Comparison of ENCODE assay signal across 24 cellular contexts in genomic region chr4:48570646-48571220, GRCh38.
DNase-seq lines count a peak whose midpoint lies in the region; ATAC-seq and TF ChIP-seq lines count a peak whose summit lies in the region.
"Had no signal": no experiment of that assay in that cellular context is flagged by ENCODE, and none has a peak within 500 bp of the region (broad histone marks: within the 10 kb centered on the region; RNA-seq: fewer than 3 reads in every experiment).

No MANE protein-coding gene starts in this region.

- ATAC-seq in IMR-90 (ENCODE audit: low read depth), result peak; percentile 94
- ATAC-seq: stimulated activated memory B cell treated with anti-CD40 and anti-IgM and Interleukin-4, amounts not matched to agents 10 μg/mL and 1 μg/mL and 100 μg/mL, for 72 hours had no signal

- TF ChIP-seq CTCF in BJ (IDR thresholded peaks at IDR 0.05; ENCODE audit: insufficient read depth, low read depth, low read length) (no peak), IMR-90 (conservative IDR thresholded peaks at IDR 0.05; ENCODE audit: low read depth, low read length) (no peak), mammary epithelial cell (conservative IDR thresholded peaks at IDR 0.05 in 1 of 2, IDR thresholded peaks at IDR 0.05 in 1 of 2; ENCODE audit: extremely low read depth in 1 of 2, insufficient read depth in 1 of 2, low read depth in 1 of 2, low read length in 2 of 2) (no peak), endodermal cell (conservative IDR thresholded peaks at IDR 0.05) (no peak), testis (IDR thresholded peaks at IDR 0.05) (no peak)

- H3K79me2 ChIP-seq in mammary epithelial cell (ENCODE audit: insufficient read depth, low read length), result no peaks in the 10 kb centered on the region

- H3K4me2 ChIP-seq in IMR-90 (ENCODE audit: low read depth, low read length) (no peak overlapping the region), mammary epithelial cell (ENCODE audit: insufficient read depth, low read depth, low read length) (no peak overlapping the region)
- H3K4me2 ChIP-seq: KMS-11 had no signal

- no peak overlapping the region for H3K9ac ChIP-seq in IMR-90 (ENCODE audit: low read depth, low read length)
- H3K9ac ChIP-seq in mammary epithelial cell (ENCODE audit: insufficient read depth, low read length), result no peak overlapping the region
- no peak overlapping the region for H3K9ac ChIP-seq in endodermal cell (ENCODE audit: extremely low read depth, low read length, poor library complexity, severe bottlenecking)
- H3K9ac ChIP-seq: KMS-11 had no signal

- no peak overlapping the region for H3K23ac ChIP-seq in IMR-90 (ENCODE audit: low read depth, low read length)

- no TSS peak for BruUV-seq in IMR-90 (replicated peaks; lab: Mats Ljungman, UMichigan)
- BruUV-seq in mammary epithelial cell (replicated peaks; lab: Mats Ljungman, UMichigan), result no TSS peak

- POLR2A ChIA-PET in BJ (lab: Charles Lee), result no interaction called here
- POLR2A ChIA-PET in IMR-90 (lab: Charles Lee; ENCODE audit: unreplicated experiment), result no interaction called here

- H2AFZ ChIP-seq in IMR-90 (replicated peaks; ENCODE audit: low read length, poor library complexity) (no peak overlapping the region), mammary epithelial cell (ENCODE audit: low read depth, low read length) (no peak overlapping the region)

- no peak overlapping the region for H3K14ac ChIP-seq in IMR-90 (replicated peaks; ENCODE audit: low read depth, low read length)

- WGBS in IMR-90 (ENCODE audit: extremely low coverage in 2 of 2, insufficient read length in 1 of 2), 2 experiments, result no CpG with 5 or more reads among the region's 9 CpGs
- WGBS in mammary epithelial cell (ENCODE audit: low coverage, missing lambda C conversion rate), result 98% methylated on average over 9 of the region's 9 CpGs
- WGBS in endodermal cell (ENCODE audit: insufficient coverage in 1 of 2, insufficient read length in 1 of 2), 2 experiments, result 93 to 95% methylated on average over 2 to 9 of the region's 9 CpGs
- 91 to 94% methylated on average over 9 of the region's 9 CpGs for WGBS in testis, 2 donors

- H4K8ac ChIP-seq in IMR-90 (ENCODE audit: low read depth in 2 of 2, low read length in 2 of 2), result no peak overlapping the region

- TF ChIP-seq POLR2A in IMR-90 (IDR thresholded peaks at IDR 0.05; ENCODE audit: low read depth, low read length) (no peak), testis (IDR thresholded peaks at IDR 0.05) (no peak)

- dilution Hi-C loops in IMR-90 (cut with HindIII; ENCODE audit: low sequenced_read_pairs, unreplicated experiment) (no loop called here), mammary epithelial cell (cut with HindIII; ENCODE audit: low sequenced_read_pairs) (no loop called here)

- H2BK15ac ChIP-seq in IMR-90 (ENCODE audit: low read depth, low read length), result no peak overlapping the region

- H3K79me1 ChIP-seq in IMR-90 (ENCODE audit: low read depth in 1 of 2, low read length in 2 of 2), result peaks cover 0 to 2% of the 10 kb centered on the region in 2 experiments; a peak in 1 of 4 replicates

- H3K4me3 ChIP-seq in BJ (ENCODE audit: low read depth, low read length) (no peak overlapping the region), IMR-90 (ENCODE audit: insufficient read depth, low read depth, low read length) (no peak overlapping the region), mammary epithelial cell (replicated peaks in 1 of 3; ENCODE audit: insufficient read depth in 1 of 3, low read depth in 2 of 3, low read length in 3 of 3) (no peak overlapping the region), endodermal cell (ENCODE audit: low read length) (no peak overlapping the region), testis (no peak overlapping the region)
- H3K4me3 ChIP-seq: vagina had no signal

- no peak overlapping the region for H2BK120ac ChIP-seq in IMR-90 (ENCODE audit: low read depth, low read length)

- H2BK20ac ChIP-seq in IMR-90 (ENCODE audit: low read depth, low read length), result no peak overlapping the region

- no peaks in the 10 kb centered on the region for H3K9me1 ChIP-seq in IMR-90 (ENCODE audit: insufficient read depth, low read length)

- no peak overlapping the region for H3K18ac ChIP-seq in IMR-90 (ENCODE audit: low read depth, low read length)

- H2AK9ac ChIP-seq in IMR-90 (replicated peaks; ENCODE audit: low read depth, low read length, poor library complexity), result no peak overlapping the region

- DNase-seq in BJ (ENCODE audit: low read depth) (peak; percentile 47), IMR-90 (peak; percentile 76), mammary epithelial cell (peak; percentile 38), myocyte (ENCODE audit: low read depth) (peak; percentile 23), endodermal cell (no peak), AML-193 (lab: John Stamatoyannopoulos, UW) (no peak), NCI-H526 treated with DMSO at 0.1 percent for 48 hours (lab: John Stamatoyannopoulos, UW) (no peak), testis (no peak)
- DNase-seq: CD8-positive, alpha-beta memory T cell; effector memory CD4-positive, alpha-beta T cell; GDM1; head of caudate nucleus; left cardiac atrium; naive B cell; NCI-H2029 treated with DMSO at 0.1 percent for 48 hours; NCI-H748 treated with DMSO at 0.1 percent for 48 hours; Right ventricle myocardium superior; stimulated activated CD4-positive, alpha-beta T cell treated with anti-CD3 and anti-CD28 coated beads, Interleukin-4, amount 100 ng/mL, for 24 hours had no signal

- no peak for TF ChIP-seq RAD21 in IMR-90 (IDR thresholded peaks at IDR 0.05; ENCODE audit: low read length)

- no peak overlapping the region for H3K56ac ChIP-seq in IMR-90 (ENCODE audit: extremely low read depth, insufficient read depth, low read length)

- no peaks in the 10 kb centered on the region for H3K27me3 ChIP-seq in BJ (ENCODE audit: control insufficient read depth, insufficient read depth, low read length)
- H3K27me3 ChIP-seq in IMR-90 (ENCODE audit: control insufficient read depth, insufficient read depth, low read length), result no peaks in the 10 kb centered on the region
- no peaks in the 10 kb centered on the region for H3K27me3 ChIP-seq in mammary epithelial cell (ENCODE audit: insufficient read depth, low read length)
- no peaks in the 10 kb centered on the region for H3K27me3 ChIP-seq in endodermal cell (ENCODE audit: control insufficient read depth, insufficient read depth, low read length, poor library complexity, severe bottlenecking)
- H3K27me3 ChIP-seq in testis, result no peaks in the 10 kb centered on the region
- H3K27me3 ChIP-seq: vagina had no signal

- no peaks in the 10 kb centered on the region for H3K9me3 Mint-ChIP-seq in endodermal cell
- H3K9me3 Mint-ChIP-seq: activated T-helper 2 cell treated with anti-CD3 and anti-CD28 coated beads, Interferon-gamma antibody, Interleukin-2, Interleukin-4, amounts not matched to agents 10 μg/mL and 5 μg/mL and 100 μg/mL, durations not matched to agents 14 hours and 24 hours and 36 hours; brain; CD8-positive, alpha-beta memory T cell; naive B cell; stimulated activated memory B cell treated with anti-CD40 and anti-IgM and Interleukin-4, amounts not matched to agents 10 μg/mL and 1 μg/mL and 100 μg/mL, for 72 hours; T-helper 2 cell treated with Interferon-gamma antibody and Interleukin-4, amounts not matched to agents 5 μg/mL and 100 μg/mL, for 36 hours had no signal

- no peak overlapping the region for H3K4ac ChIP-seq in IMR-90 (ENCODE audit: low read depth, low read length)

- H4K5ac ChIP-seq in IMR-90 (ENCODE audit: low read depth, low read length), result no peak overlapping the region

- CTCF ChIA-PET in BJ (lab: Yijun Ruan, JAX) (interaction anchor here (0.7 to 1.1 kb wide), 2 partner anchors 26 to 392 kb away, joined by 3 to 5 read pairs; no protein-coding TSS in a partner anchor), IMR-90 (lab: Yijun Ruan, JAX) (no interaction called here), mammary epithelial cell (lab: Charles Lee; ENCODE audit: low non-redundant PET) (interaction anchor here (0.6 kb wide), 1 partner anchor 124 kb away, joined by 13 read pairs; no protein-coding TSS in a partner anchor)

- H3K4me1 Mint-ChIP-seq in endodermal cell, result no peaks in the 10 kb centered on the region
- H3K4me1 Mint-ChIP-seq: brain; CD8-positive, alpha-beta memory T cell had no signal

- H3K36me3 Mint-ChIP-seq in endodermal cell (ENCODE audit: low read depth), result peaks cover 66% of the 10 kb centered on the region

- no peak overlapping the region for H3K27ac Mint-ChIP-seq in endodermal cell
- H3K27ac Mint-ChIP-seq: activated T-helper 2 cell treated with anti-CD3 and anti-CD28 coated beads, Interferon-gamma antibody, Interleukin-2, Interleukin-4, amounts not matched to agents 10 μg/mL and 5 μg/mL and 100 μg/mL, durations not matched to agents 14 hours and 24 hours and 36 hours; stimulated activated memory B cell treated with anti-CD40 and anti-IgM and Interleukin-4, amounts not matched to agents 10 μg/mL and 1 μg/mL and 100 μg/mL, for 72 hours; T-helper 2 cell treated with Interferon-gamma antibody and Interleukin-4, amounts not matched to agents 5 μg/mL and 100 μg/mL, for 36 hours had no signal

- H3K9me3 ChIP-seq in IMR-90 (ENCODE audit: control insufficient read depth, insufficient read depth, low read length), result no peaks in the 10 kb centered on the region
- no peaks in the 10 kb centered on the region for H3K9me3 ChIP-seq in mammary epithelial cell (replicated peaks; ENCODE audit: insufficient read depth, low read length)
- H3K9me3 ChIP-seq in endodermal cell (ENCODE audit: control insufficient read depth, low read length), result no peaks in the 10 kb centered on the region
- no peaks in the 10 kb centered on the region for H3K9me3 ChIP-seq in testis
- H3K9me3 ChIP-seq: vagina had no signal

- H3K36me3 ChIP-seq in BJ (ENCODE audit: control insufficient read depth, insufficient read depth, low read length), result peaks cover 3% of the 10 kb centered on the region; the same call in 1 of the 2 replicates
- peaks cover 17% of the 10 kb centered on the region for H3K36me3 ChIP-seq in IMR-90 (ENCODE audit: control insufficient read depth, insufficient read depth, low read length)
- H3K36me3 ChIP-seq in mammary epithelial cell (ENCODE audit: insufficient read depth, low read length), result peaks cover 36% of the 10 kb centered on the region
- H3K36me3 ChIP-seq in endodermal cell (ENCODE audit: control insufficient read depth, insufficient read depth, low read length), result peaks cover 79% of the 10 kb centered on the region
- no peaks in the 10 kb centered on the region for H3K36me3 ChIP-seq in testis (ENCODE audit: low read depth, missing control alignments)

- H3K27ac ChIP-seq in IMR-90 (ENCODE audit: insufficient read depth, low read length) (no peak overlapping the region), mammary epithelial cell (ENCODE audit: insufficient read depth, low read depth, low read length) (no peak overlapping the region), endodermal cell (ENCODE audit: low read depth, low read length) (no peak overlapping the region), testis (no peak overlapping the region)
- H3K27ac ChIP-seq: KMS-11, vagina had no signal

- H2BK5ac ChIP-seq in IMR-90 (ENCODE audit: low read depth, low read length, poor library complexity, severe bottlenecking), result no peak overlapping the region

- H4K91ac ChIP-seq in IMR-90 (ENCODE audit: insufficient read depth, low read depth, low read length), result no peak overlapping the region

- no peak overlapping the region for H2AK5ac ChIP-seq in IMR-90 (ENCODE audit: low read depth, low read length)

- no peak overlapping the region for H3K4me3 Mint-ChIP-seq in endodermal cell
- H3K4me3 Mint-ChIP-seq: brain; CD8-positive, alpha-beta memory T cell; naive B cell; stimulated activated memory B cell treated with anti-CD40 and anti-IgM and Interleukin-4, amounts not matched to agents 10 μg/mL and 1 μg/mL and 100 μg/mL, for 72 hours; T-helper 2 cell treated with Interferon-gamma antibody and Interleukin-4, amounts not matched to agents 5 μg/mL and 100 μg/mL, for 36 hours had no signal

- in situ Hi-C loops in IMR-90 (cut with MboI; ENCODE audit: low sequenced_read_pairs), result no loop called here
- in situ Hi-C loops in mammary epithelial cell (cut with MboI; ENCODE audit: low sequenced_read_pairs in 2 of 2), result no loop called here

- H3K4me1 ChIP-seq in IMR-90 (ENCODE audit: control insufficient read depth, insufficient read depth, low read length), result no peaks in the 10 kb centered on the region; the same call in 1 of the 2 replicates
- no peaks in the 10 kb centered on the region for H3K4me1 ChIP-seq in mammary epithelial cell (ENCODE audit: insufficient read depth, low read length)
- no peaks in the 10 kb centered on the region for H3K4me1 ChIP-seq in endodermal cell (ENCODE audit: control insufficient read depth, insufficient read depth, low read length)
- H3K4me1 ChIP-seq in testis, result no peaks in the 10 kb centered on the region
- H3K4me1 ChIP-seq: vagina had no signal

- intact Hi-C loops in IMR-90 (cut with micrococcal nuclease), result loop anchor here (5.0 kb wide), 1 partner anchor 262 kb away; the partner anchor contains the start of gene OCIAD1
- intact Hi-C loops in mammary epithelial cell (cut with micrococcal nuclease), result loop anchor here (2.0 kb wide), 1 partner anchor 110 kb away; no protein-coding TSS in a partner anchor
- intact Hi-C loops in testis (cut with DNase I; ENCODE audit: low total_unique reads), result no loop called here

- H3K27me3 Mint-ChIP-seq in endodermal cell (ENCODE audit: insufficient read depth), result no peaks in the 10 kb centered on the region
- H3K27me3 Mint-ChIP-seq: brain; CD8-positive, alpha-beta memory T cell; naive B cell; stimulated activated memory B cell treated with anti-CD40 and anti-IgM and Interleukin-4, amounts not matched to agents 10 μg/mL and 1 μg/mL and 100 μg/mL, for 72 hours had no signal

- H4K20me1 ChIP-seq in IMR-90 (ENCODE audit: insufficient read depth, low read length), result no peaks in the 10 kb centered on the region
- H4K20me1 ChIP-seq in mammary epithelial cell (ENCODE audit: insufficient read depth, low read length), result no peaks in the 10 kb centered on the region

Comparison
In these comparisons a context has a peak if more than half of its experiments do, and no peak if none do; other contexts are left out.
1. DNase-seq: peak in BJ (single experiment), IMR-90 (single experiment), mammary epithelial cell (single experiment) and myocyte (single experiment); none in endodermal cell (single experiment), AML-193 (0 of 2), NCI-H526 treated with DMSO at 0.1 percent for 48 hours (single experiment) and testis (single experiment).